13 cellular contexts compared by ENCODE assay signal in the genomic region with DNA sequence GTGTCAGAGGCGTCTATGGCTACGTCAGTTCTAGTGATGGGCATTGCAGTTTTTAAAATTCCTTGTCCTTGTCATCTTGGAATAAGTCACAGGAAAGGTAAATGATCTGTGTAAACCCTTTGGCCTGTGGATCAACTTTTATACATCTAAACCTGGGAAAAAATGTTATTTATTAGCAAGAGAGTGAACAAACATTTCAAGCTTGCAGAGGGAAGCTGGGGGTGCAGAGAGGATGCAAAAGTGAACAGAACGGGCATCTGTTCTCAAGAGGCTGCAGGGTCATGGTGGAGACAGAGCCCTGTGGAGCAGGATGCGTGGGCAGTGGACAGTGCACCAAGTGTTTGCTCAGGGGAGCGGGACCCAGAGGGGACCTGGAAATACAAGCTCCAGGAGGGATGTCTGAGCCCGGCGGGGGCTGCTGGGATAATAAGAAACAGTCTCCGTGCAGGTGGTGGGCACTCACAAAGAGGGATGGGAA.
DNase-seq lines count a peak whose midpoint lies in the region; ATAC-seq and TF ChIP-seq lines count a peak whose summit lies in the region.
"Had no signal": no experiment of that assay in that cellular context is flagged by ENCODE, and none has a peak within 500 bp of the region (broad histone marks: within the 10 kb centered on the region; RNA-seq: fewer than 3 reads in every experiment).

No MANE protein-coding gene starts in this region.

- POLR2A ChIA-PET in activated CD4-positive, alpha-beta T cell treated with anti-CD3 and anti-CD28 coated beads for 36 hours (lab: Charles Lee): no interaction called here

- intact Hi-C loops in activated CD4-positive, alpha-beta T cell treated with anti-CD3 and anti-CD28 coated beads for 36 hours (cut with DNase I, micrococcal nuclease): no loop called here

- H3K4me3 Mint-ChIP-seq in activated CD4-positive, alpha-beta T cell treated with anti-CD3 and anti-CD28 coated beads for 36 hours: peak overlapping the region; percentile 3
- H3K4me3 Mint-ChIP-seq in stimulated activated naive CD8-positive, alpha-beta T cell treated with anti-CD3 and anti-CD28 coated beads, Interleukin-15, amount 100 ng/mL, for 72 hours: peak overlapping the region; percentile 47 to 66

- H3K4me1 Mint-ChIP-seq in activated CD4-positive, alpha-beta T cell treated with anti-CD3 and anti-CD28 coated beads for 36 hours: peaks cover 17% of the 10 kb centered on the region
- H3K4me1 Mint-ChIP-seq in stimulated activated naive CD8-positive, alpha-beta T cell treated with anti-CD3 and anti-CD28 coated beads, Interleukin-15, amount 100 ng/mL, for 72 hours: peaks cover 43% of the 10 kb centered on the region

- H3K27ac ChIP-seq in foreskin keratinocyte: peak overlapping the region; percentile 62

- no peak for TF ChIP-seq CTCF in foreskin keratinocyte (conservative IDR thresholded peaks at IDR 0.05)

- no peaks in the 10 kb centered on the region for H3K27me3 ChIP-seq in foreskin keratinocyte

- CTCF ChIA-PET in activated CD4-positive, alpha-beta T cell treated with anti-CD3 and anti-CD28 coated beads for 36 hours (lab: Charles Lee): interaction anchor here (1.7 kb wide), 1 partner anchor 197 kb away, joined by 5 read pairs; no protein-coding TSS in a partner anchor

- peaks cover 32% of the 10 kb centered on the region for H3K27me3 Mint-ChIP-seq in activated CD4-positive, alpha-beta T cell treated with anti-CD3 and anti-CD28 coated beads for 36 hours
- peaks cover 80% of the 10 kb centered on the region for H3K27me3 Mint-ChIP-seq in stimulated activated naive CD8-positive, alpha-beta T cell treated with anti-CD3 and anti-CD28 coated beads, Interleukin-15, amount 100 ng/mL, for 72 hours

- no peak for DNase-seq in activated CD4-positive, alpha-beta T cell treated with anti-CD3 and anti-CD28 coated beads for 36 hours
- no peak for DNase-seq in activated CD4-positive, alpha-beta T cell treated with anti-CD3 and anti-CD28 coated beads, Interleukin-2, amount 50 U/mL, for 4 hours
- DNase-seq in foreskin keratinocyte (no peak), AG08395 (ENCODE audit: low spot score) (no peak), inferior parietal cortex (ENCODE audit: extremely low spot score) (no peak)
- no peak for DNase-seq in stimulated activated naive CD8-positive, alpha-beta T cell treated with anti-CD3 and anti-CD28 coated beads, Interleukin-15, amount 100 ng/mL, for 72 hours
- DNase-seq: activated CD4-positive, alpha-beta T cell treated with anti-CD3 and anti-CD28 coated beads for 4 hours; activated effector memory CD4-positive, alpha-beta T cell treated with Interleukin-2 at 50 U/mL for 16 hours; heart right ventricle; NCI-H2171; nucleus accumbens had no signal

- no peaks in the 10 kb centered on the region for H3K36me3 Mint-ChIP-seq in activated CD4-positive, alpha-beta T cell treated with anti-CD3 and anti-CD28 coated beads for 36 hours (ENCODE audit: low read depth)

- H3K4me1 ChIP-seq in foreskin keratinocyte: peaks cover 6% of the 10 kb centered on the region

- ATAC-seq in activated CD4-positive, alpha-beta T cell treated with anti-CD3 and anti-CD28 coated beads for 36 hours: no peak
- peak; percentile 29 for ATAC-seq in SK-N-SH treated with all-trans-retinoic acid at 6 μM for 48 hours
- no peak for ATAC-seq in foreskin keratinocyte
- no peak for ATAC-seq in stimulated activated naive CD8-positive, alpha-beta T cell treated with anti-CD3 and anti-CD28 coated beads, Interleukin-15, amount 100 ng/mL, for 72 hours
- no peak for ATAC-seq in GM18870 (IDR thresholded peaks at IDR 0.05; ENCODE audit: unreplicated experiment)

- H3K27ac Mint-ChIP-seq in activated CD4-positive, alpha-beta T cell treated with anti-CD3 and anti-CD28 coated beads for 36 hours: peak overlapping the region; percentile 51
- H3K27ac Mint-ChIP-seq in stimulated activated naive CD8-positive, alpha-beta T cell treated with anti-CD3 and anti-CD28 coated beads, Interleukin-15, amount 100 ng/mL, for 72 hours: peak overlapping the region; percentile 66 to 75

- no peaks in the 10 kb centered on the region for H3K9me3 Mint-ChIP-seq in activated CD4-positive, alpha-beta T cell treated with anti-CD3 and anti-CD28 coated beads for 36 hours (ENCODE audit: low read depth)
- H3K9me3 Mint-ChIP-seq in stimulated activated naive CD8-positive, alpha-beta T cell treated with anti-CD3 and anti-CD28 coated beads, Interleukin-15, amount 100 ng/mL, for 72 hours: no peaks in the 10 kb centered on the region

TF ChIP-seq in SK-N-SH treated with all-trans-retinoic acid at 6 μM for 48 hours, 23 proteins besides CTCF, POLR2A, EP300 and RAD21 (continues in another document):
- TF ChIP-seq, protein P1, sequence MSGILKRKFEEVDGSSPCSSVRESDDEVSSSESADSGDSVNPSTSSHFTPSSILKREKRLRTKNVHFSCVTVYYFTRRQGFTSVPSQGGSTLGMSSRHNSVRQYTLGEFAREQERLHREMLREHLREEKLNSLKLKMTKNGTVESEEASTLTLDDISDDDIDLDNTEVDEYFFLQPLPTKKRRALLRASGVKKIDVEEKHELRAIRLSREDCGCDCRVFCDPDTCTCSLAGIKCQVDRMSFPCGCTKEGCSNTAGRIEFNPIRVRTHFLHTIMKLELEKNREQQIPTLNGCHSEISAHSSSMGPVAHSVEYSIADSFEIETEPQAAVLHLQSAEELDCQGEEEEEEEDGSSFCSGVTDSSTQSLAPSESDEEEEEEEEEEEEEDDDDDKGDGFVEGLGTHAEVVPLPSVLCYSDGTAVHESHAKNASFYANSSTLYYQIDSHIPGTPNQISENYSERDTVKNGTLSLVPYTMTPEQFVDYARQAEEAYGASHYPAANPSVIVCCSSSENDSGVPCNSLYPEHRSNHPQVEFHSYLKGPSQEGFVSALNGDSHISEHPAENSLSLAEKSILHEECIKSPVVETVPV (CRISPR knock-in tag; IDR thresholded peaks at IDR 0.05): no peak
- no peak for TF ChIP-seq SNAI2 (CRISPR knock-in tag; IDR thresholded peaks at IDR 0.05)
- TF ChIP-seq OSR1 (CRISPR knock-in tag; IDR thresholded peaks at IDR 0.05): no peak
- TF ChIP-seq GLIS3 (CRISPR knock-in tag; IDR thresholded peaks at IDR 0.05): no peak
- TF ChIP-seq, protein P2, sequence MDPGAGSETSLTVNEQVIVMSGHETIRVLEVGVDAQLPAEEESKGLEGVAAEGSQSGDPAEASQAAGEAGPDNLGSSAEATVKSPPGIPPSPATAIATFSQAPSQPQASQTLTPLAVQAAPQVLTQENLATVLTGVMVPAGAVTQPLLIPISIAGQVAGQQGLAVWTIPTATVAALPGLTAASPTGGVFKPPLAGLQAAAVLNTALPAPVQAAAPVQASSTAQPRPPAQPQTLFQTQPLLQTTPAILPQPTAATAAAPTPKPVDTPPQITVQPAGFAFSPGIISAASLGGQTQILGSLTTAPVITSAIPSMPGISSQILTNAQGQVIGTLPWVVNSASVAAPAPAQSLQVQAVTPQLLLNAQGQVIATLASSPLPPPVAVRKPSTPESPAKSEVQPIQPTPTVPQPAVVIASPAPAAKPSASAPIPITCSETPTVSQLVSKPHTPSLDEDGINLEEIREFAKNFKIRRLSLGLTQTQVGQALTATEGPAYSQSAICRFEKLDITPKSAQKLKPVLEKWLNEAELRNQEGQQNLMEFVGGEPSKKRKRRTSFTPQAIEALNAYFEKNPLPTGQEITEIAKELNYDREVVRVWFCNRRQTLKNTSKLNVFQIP (CRISPR knock-in tag; IDR thresholded peaks at IDR 0.05; ENCODE audit: borderline replicate concordance, low read depth): no peak
- TF ChIP-seq, protein P3, sequence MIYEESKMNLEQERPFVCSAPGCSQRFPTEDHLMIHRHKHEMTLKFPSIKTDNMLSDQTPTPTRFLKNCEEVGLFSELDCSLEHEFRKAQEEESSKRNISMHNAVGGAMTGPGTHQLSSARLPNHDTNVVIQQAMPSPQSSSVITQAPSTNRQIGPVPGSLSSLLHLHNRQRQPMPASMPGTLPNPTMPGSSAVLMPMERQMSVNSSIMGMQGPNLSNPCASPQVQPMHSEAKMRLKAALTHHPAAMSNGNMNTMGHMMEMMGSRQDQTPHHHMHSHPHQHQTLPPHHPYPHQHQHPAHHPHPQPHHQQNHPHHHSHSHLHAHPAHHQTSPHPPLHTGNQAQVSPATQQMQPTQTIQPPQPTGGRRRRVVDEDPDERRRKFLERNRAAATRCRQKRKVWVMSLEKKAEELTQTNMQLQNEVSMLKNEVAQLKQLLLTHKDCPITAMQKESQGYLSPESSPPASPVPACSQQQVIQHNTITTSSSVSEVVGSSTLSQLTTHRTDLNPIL (CRISPR knock-in tag; IDR thresholded peaks at IDR 0.05; ENCODE audit: low read depth): no peak
- TF ChIP-seq ZNF565 (CRISPR knock-in tag; conservative IDR thresholded peaks at IDR 0.05; ENCODE audit: low read depth): no peak
- no peak for TF ChIP-seq BACH2 (CRISPR knock-in tag; IDR thresholded peaks at IDR 0.05; ENCODE audit: borderline replicate concordance)
- TF ChIP-seq TOX (CRISPR knock-in tag; IDR thresholded peaks at IDR 0.05; ENCODE audit: borderline replicate concordance): no peak
- TF ChIP-seq, protein P4, sequence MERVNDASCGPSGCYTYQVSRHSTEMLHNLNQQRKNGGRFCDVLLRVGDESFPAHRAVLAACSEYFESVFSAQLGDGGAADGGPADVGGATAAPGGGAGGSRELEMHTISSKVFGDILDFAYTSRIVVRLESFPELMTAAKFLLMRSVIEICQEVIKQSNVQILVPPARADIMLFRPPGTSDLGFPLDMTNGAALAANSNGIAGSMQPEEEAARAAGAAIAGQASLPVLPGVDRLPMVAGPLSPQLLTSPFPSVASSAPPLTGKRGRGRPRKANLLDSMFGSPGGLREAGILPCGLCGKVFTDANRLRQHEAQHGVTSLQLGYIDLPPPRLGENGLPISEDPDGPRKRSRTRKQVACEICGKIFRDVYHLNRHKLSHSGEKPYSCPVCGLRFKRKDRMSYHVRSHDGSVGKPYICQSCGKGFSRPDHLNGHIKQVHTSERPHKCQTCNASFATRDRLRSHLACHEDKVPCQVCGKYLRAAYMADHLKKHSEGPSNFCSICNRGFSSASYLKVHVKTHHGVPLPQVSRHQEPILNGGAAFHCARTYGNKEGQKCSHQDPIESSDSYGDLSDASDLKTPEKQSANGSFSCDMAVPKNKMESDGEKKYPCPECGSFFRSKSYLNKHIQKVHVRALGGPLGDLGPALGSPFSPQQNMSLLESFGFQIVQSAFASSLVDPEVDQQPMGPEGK (CRISPR knock-in tag; IDR thresholded peaks at IDR 0.05; ENCODE audit: borderline replicate concordance): no peak
- no peak for TF ChIP-seq ARNTL (CRISPR knock-in tag; IDR thresholded peaks at IDR 0.05; ENCODE audit: borderline replicate concordance, low read depth)
- TF ChIP-seq ESRRG (CRISPR knock-in tag; IDR thresholded peaks at IDR 0.05): no peak
- TF ChIP-seq RARB (CRISPR knock-in tag; IDR thresholded peaks at IDR 0.05): no peak
